Comparison of ENCODE assay signal across 8 cellular contexts in the genomic region with DNA sequence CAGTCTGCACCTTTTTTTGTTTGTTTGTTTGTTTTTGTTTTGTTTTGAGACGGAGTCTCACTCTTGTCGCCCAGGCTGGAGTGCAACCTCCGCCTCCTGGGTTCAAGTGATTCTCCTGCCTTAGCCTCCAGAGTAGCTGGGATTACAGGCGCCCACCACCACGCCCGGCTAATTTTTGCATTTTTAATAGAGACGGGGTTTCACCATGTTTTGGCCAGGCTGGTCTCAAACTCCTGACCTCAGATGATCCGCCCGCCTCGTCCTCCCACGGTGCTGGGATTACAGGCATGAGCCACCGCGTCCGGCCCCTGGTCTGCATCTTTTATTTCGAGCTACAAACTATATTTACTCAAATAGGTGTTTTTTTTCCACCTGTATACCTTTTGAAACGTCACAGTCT. TPM values are rescaled to one million over a fixed set of nuclear protein-coding genes. Genes with fewer than 3 reads are reported as not detected.
DNase-seq lines count a peak whose midpoint lies in the region; FAIRE-seq and TF ChIP-seq lines count a peak whose summit lies in the region.
"Not testable (repeated sequence)": the region's sequence is repeated elsewhere in the genome, so short reads cannot be mapped to it uniquely, and the experiment has no call there.

No MANE protein-coding gene starts in this region.

- DNase-seq in HT1080 (ENCODE audit: low read depth): peak; percentile 6
- peak; percentile 7 for DNase-seq in activated naive CD8-positive, alpha-beta T cell treated with anti-CD3 and anti-CD28 coated beads for 36 hours
- not testable (repeated sequence) for DNase-seq in endothelial cell of umbilical vein (ENCODE audit: low read depth, low spot score); kidney epithelial cell (ENCODE audit: low read depth); osteoblast (ENCODE audit: insufficient read length, low spot score, missing footprints); suprapubic skin (ENCODE audit: low spot score in 2 of 2)

- H3K9me3 ChIP-seq in SU-DHL-6 (ENCODE audit: insufficient read depth, low read length); endothelial cell of umbilical vein (replicated peaks; ENCODE audit: control insufficient read depth, insufficient read depth, low read length); osteoblast (ENCODE audit: low read depth, low read length); suprapubic skin: not testable (repeated sequence)

- not testable (repeated sequence) for TF ChIP-seq POLR2A in endothelial cell of umbilical vein (IDR thresholded peaks at IDR 0.05; ENCODE audit: low read depth, low read length); suprapubic skin (IDR thresholded peaks at IDR 0.05)

- POLR2A ChIA-PET in endothelial cell of umbilical vein (lab: Charles Lee): not testable (repeated sequence)

- peak overlapping the region; percentile 71 for H3K4me3 ChIP-seq in SU-DHL-6 (ENCODE audit: insufficient read depth, low read length, poor library complexity, severe bottlenecking)
- H3K4me3 ChIP-seq in endothelial cell of umbilical vein (replicated peaks in 1 of 3; ENCODE audit: insufficient read depth in 1 of 3, low read depth in 1 of 3, low read length in 3 of 3): peak overlapping the region; percentile 82 to 100 (median 98)
- H3K4me3 ChIP-seq in kidney epithelial cell (ENCODE audit: low read depth, low read length): peak overlapping the region; percentile 81
- H3K4me3 ChIP-seq in osteoblast (ENCODE audit: insufficient read depth, low read length): peak overlapping the region; percentile 95
- H3K4me3 ChIP-seq in suprapubic skin: peak overlapping the region; percentile 87

- not testable (repeated sequence) for FAIRE-seq in endothelial cell of umbilical vein (lab: Jason Lieb, UNC)

- not testable (repeated sequence) for H4K20me1 ChIP-seq in SU-DHL-6 (ENCODE audit: low read depth, low read length); endothelial cell of umbilical vein (replicated peaks; ENCODE audit: control insufficient read depth, extremely low read depth, insufficient read depth, low read length)
- H4K20me1 ChIP-seq in osteoblast (ENCODE audit: insufficient read depth, low read length): peaks cover 15% of the 10 kb centered on the region

- H2AFZ ChIP-seq in SU-DHL-6 (ENCODE audit: low read depth, low read length, severe bottlenecking): not testable (repeated sequence)
- H2AFZ ChIP-seq in endothelial cell of umbilical vein (ENCODE audit: low read depth, low read length) (peak overlapping the region; percentile 90), osteoblast (ENCODE audit: low read length) (peak overlapping the region; percentile 99)

- H3K27me3 Mint-ChIP-seq in activated naive CD8-positive, alpha-beta T cell treated with anti-CD3 and anti-CD28 coated beads for 36 hours: not testable (repeated sequence)

- 2% methylated on average over 16 of the region's 16 CpGs for WGBS in suprapubic skin

- H3K9ac ChIP-seq in SU-DHL-6 (ENCODE audit: low read length): peak overlapping the region; percentile 91
- peak overlapping the region; percentile 97 for H3K9ac ChIP-seq in endothelial cell of umbilical vein (replicated peaks; ENCODE audit: extremely low read depth, insufficient read depth, low read length)

- H3K4me3 Mint-ChIP-seq in activated naive CD8-positive, alpha-beta T cell treated with anti-CD3 and anti-CD28 coated beads for 36 hours: peak overlapping the region; percentile 97

- H3K4me2 ChIP-seq in SU-DHL-6 (ENCODE audit: low read depth, low read length, poor library complexity, severe bottlenecking) (peak overlapping the region; percentile 93), endothelial cell of umbilical vein (ENCODE audit: insufficient read depth, low read length) (peak overlapping the region; percentile 95), osteoblast (ENCODE audit: insufficient read depth, low read length) (peak overlapping the region; percentile 96)

- peaks cover 11% of the 10 kb centered on the region for H3K36me3 ChIP-seq in SU-DHL-6 (ENCODE audit: low read length)
- H3K36me3 ChIP-seq in endothelial cell of umbilical vein (ENCODE audit: control insufficient read depth in 2 of 2, extremely low read depth in 1 of 2, insufficient read depth in 2 of 2, low read length in 2 of 2); kidney epithelial cell (ENCODE audit: control insufficient read depth, insufficient read depth, low read length): not testable (repeated sequence)
- H3K36me3 ChIP-seq in osteoblast (ENCODE audit: insufficient read depth, low read length): peaks cover 31% of the 10 kb centered on the region
- H3K36me3 ChIP-seq in suprapubic skin: peaks cover 30% of the 10 kb centered on the region

- TF ChIP-seq EP300 in suprapubic skin (IDR thresholded peaks at IDR 0.05): not testable (repeated sequence)

- BruUV-seq in endothelial cell of umbilical vein (replicated peaks; lab: Mats Ljungman, UMichigan): not testable (repeated sequence)

- peaks cover 36% of the 10 kb centered on the region for H3F3A ChIP-seq in SU-DHL-6 (ENCODE audit: insufficient read depth)

- intact Hi-C loops in endothelial cell of umbilical vein (cut with micrococcal nuclease): not testable (repeated sequence)

- H3K36me3 Mint-ChIP-seq in activated naive CD8-positive, alpha-beta T cell treated with anti-CD3 and anti-CD28 coated beads for 36 hours: peaks cover 22% of the 10 kb centered on the region

- not testable (repeated sequence) for H3K9me2 ChIP-seq in SU-DHL-6 (replicated peaks; ENCODE audit: insufficient read depth, low read length)

- dilution Hi-C loops in endothelial cell of umbilical vein (cut with MboI; ENCODE audit: extremely low pct_ligation_motif_present, low sequenced_read_pairs): not testable (repeated sequence)

- CTCF ChIA-PET in endothelial cell of umbilical vein (lab: Charles Lee): interaction anchor here (1.6 to 1.8 kb wide), 2 partner anchors 277 to 327 kb away, joined by 4 to 11 read pairs; a partner anchor contains a TSS

- H3K4me1 ChIP-seq in endothelial cell of umbilical vein (ENCODE audit: control insufficient read depth, extremely low read depth, insufficient read depth, low read length): peaks cover 15% of the 10 kb centered on the region
- H3K4me1 ChIP-seq in osteoblast (ENCODE audit: insufficient read depth, low read length): peaks cover 21% of the 10 kb centered on the region
- H3K4me1 ChIP-seq in suprapubic skin: peaks cover 31% of the 10 kb centered on the region

- H3K79me2 ChIP-seq in SU-DHL-6 (ENCODE audit: insufficient read depth, low read length) (peaks cover 84% of the 10 kb centered on the region), endothelial cell of umbilical vein (ENCODE audit: control insufficient read depth, insufficient read depth, low read length) (peaks cover 49% of the 10 kb centered on the region), osteoblast (ENCODE audit: insufficient read depth, low read length) (peaks cover 68% of the 10 kb centered on the region)

- not testable (repeated sequence) for H3K9me3 Mint-ChIP-seq in activated naive CD8-positive, alpha-beta T cell treated with anti-CD3 and anti-CD28 coated beads for 36 hours

- not testable (repeated sequence) for TF ChIP-seq CTCF in C4-2B (conservative IDR thresholded peaks at IDR 0.05); SU-DHL-6 (IDR thresholded peaks at IDR 0.05; ENCODE audit: insufficient read depth, low read length, poor library complexity, severe bottlenecking); endothelial cell of umbilical vein (IDR thresholded peaks at IDR 0.05; ENCODE audit: extremely low read depth in 1 of 2, insufficient read depth in 1 of 2, low read depth in 1 of 2, low read length in 2 of 2); kidney epithelial cell (IDR thresholded peaks at IDR 0.05; ENCODE audit: insufficient read depth, low read length, poor library complexity, severe bottlenecking); osteoblast (IDR thresholded peaks at IDR 0.05; ENCODE audit: extremely low read depth, low read depth, low read length); suprapubic skin (IDR thresholded peaks at IDR 0.05)

- H3K4me1 Mint-ChIP-seq in activated naive CD8-positive, alpha-beta T cell treated with anti-CD3 and anti-CD28 coated beads for 36 hours: peaks cover 23% of the 10 kb centered on the region

- peak overlapping the region; percentile 93 for H3K27ac Mint-ChIP-seq in activated naive CD8-positive, alpha-beta T cell treated with anti-CD3 and anti-CD28 coated beads for 36 hours

- H3K27me3 ChIP-seq in SU-DHL-6 (ENCODE audit: low read length); endothelial cell of umbilical vein (ENCODE audit: control insufficient read depth in 2 of 2, insufficient read depth in 2 of 2, low read length in 2 of 2); kidney epithelial cell (ENCODE audit: control insufficient read depth, insufficient read depth, low read length); osteoblast (ENCODE audit: insufficient read depth, low read length); suprapubic skin: not testable (repeated sequence)

- H3K9me1 ChIP-seq in endothelial cell of umbilical vein (replicated peaks; ENCODE audit: control insufficient read depth, extremely low read depth, insufficient read depth, low read length): not testable (repeated sequence)

- H3K27ac ChIP-seq in C4-2B: peak overlapping the region; percentile 90
- H3K27ac ChIP-seq in SU-DHL-6 (ENCODE audit: low read depth, low read length): peak overlapping the region; percentile 93
- not testable (repeated sequence) for H3K27ac ChIP-seq in endothelial cell of umbilical vein (ENCODE audit: insufficient read depth, low read depth, low read length); suprapubic skin
- H3K27ac ChIP-seq in osteoblast (ENCODE audit: low read depth, low read length): peak overlapping the region; percentile 98

RNA-seq across cellular contexts. Expression of a gene that starts 0.7 kb away (rescaled TPM):
- 17.9 and 19.8 TPM in 2 replicates for total RNA-seq in HT1080 (2014; rRNA removed; shearing (Covaris generic))
- 22.8 and 23.8 TPM in 2 replicates for polyA plus RNA-seq in HT1080 (2015; cell fraction: cytosol; rRNA removed)
- polyA plus RNA-seq in HT1080 (2015; cell fraction: nucleus; rRNA removed): 26.7 and 33.3 TPM in 2 replicates
- total RNA-seq in activated naive CD8-positive, alpha-beta T cell treated with anti-CD3 and anti-CD28 coated beads for 36 hours: 10 to 100 TPM; 27.7 to 28.8 TPM
- total RNA-seq in endothelial cell of umbilical vein (18.4 and 21.9 TPM in 2 replicates), kidney epithelial cell (25.9 and 26.0 TPM in 2 replicates), osteoblast (26.8 and 30.6 TPM in 2 replicates), suprapubic skin (10 to 100 TPM; 13.0 to 21.1 (median 15.0) TPM)
- 9.5 and 10.1 TPM in 2 replicates for polyA plus RNA-seq in endothelial cell of umbilical vein
- 10.6 and 10.9 TPM in 2 replicates for polyA plus RNA-seq in endothelial cell of umbilical vein (2011; cell fraction: cytosol; rRNA removed)
- polyA plus RNA-seq in endothelial cell of umbilical vein (2011; cell fraction: nucleus; rRNA removed): 28.1 and 32.5 TPM in 2 replicates
- polyA plus RNA-seq in endothelial cell of umbilical vein (2012): 14.8 and 16.5 TPM in 2 replicates
- polyA minus RNA-seq in endothelial cell of umbilical vein: 24.4 and 27.9 TPM in 2 replicates
- 11.9 TPM for polyA minus RNA-seq in endothelial cell of umbilical vein (2011; cell fraction: cytosol; rRNA and poly(A)+ RNA removed)
- polyA minus RNA-seq in endothelial cell of umbilical vein (2011; cell fraction: nucleus; rRNA and poly(A)+ RNA removed): 28.0 and 28.5 TPM in 2 replicates

RNA-seq across cellular contexts. Expression of a gene that starts 1.0 kb away (rescaled TPM):
- total RNA-seq in HT1080 (2014; rRNA removed; shearing (Covaris generic)): 56.3 and 56.6 TPM in 2 replicates
- 42.2 and 48.8 TPM in 2 replicates for polyA plus RNA-seq in HT1080 (2015; cell fraction: cytosol; rRNA removed)
- 28.9 and 31.7 TPM in 2 replicates for polyA plus RNA-seq in HT1080 (2015; cell fraction: nucleus; rRNA removed)
- total RNA-seq in activated naive CD8-positive, alpha-beta T cell treated with anti-CD3 and anti-CD28 coated beads for 36 hours: 100 to 1,000 TPM; 114 to 123 TPM
- total RNA-seq in endothelial cell of umbilical vein (30.1 and 37.0 TPM in 2 replicates), kidney epithelial cell (19.5 and 25.9 TPM in 2 replicates), osteoblast (13.6 and 19.9 TPM in 2 replicates), suprapubic skin (10 to 100 TPM; 14.0 to 43.6 (median 19.4) TPM)
- 6.6 and 13.2 TPM in 2 replicates for polyA plus RNA-seq in endothelial cell of umbilical vein
- polyA plus RNA-seq in endothelial cell of umbilical vein (2011; cell fraction: cytosol; rRNA removed): 22.1 and 25.5 TPM in 2 replicates
- 9.4 and 17.6 TPM in 2 replicates for polyA plus RNA-seq in endothelial cell of umbilical vein (2011; cell fraction: nucleus; rRNA removed)
- 47.9 and 80.3 TPM in 2 replicates for polyA plus RNA-seq in endothelial cell of umbilical vein (2012)
- 4.9 and 6.1 TPM in 2 replicates for polyA minus RNA-seq in endothelial cell of umbilical vein
- 8.3 TPM for polyA minus RNA-seq in endothelial cell of umbilical vein (2011; cell fraction: cytosol; rRNA and poly(A)+ RNA removed)
- polyA minus RNA-seq in endothelial cell of umbilical vein (2011; cell fraction: nucleus; rRNA and poly(A)+ RNA removed): 2.3 and 7.0 TPM in 2 replicates

RNA-seq across cellular contexts. Expression of a gene that starts 1.0 kb away (rescaled TPM):
- total RNA-seq in HT1080 (2014; rRNA removed; shearing (Covaris generic)): 144 and 189 TPM in 2 replicates
- polyA plus RNA-seq in HT1080 (2015; cell fraction: cytosol; rRNA removed): 145 and 148 TPM in 2 replicates
- polyA plus RNA-seq in HT1080 (2015; cell fraction: nucleus; rRNA removed): 101 and 104 TPM in 2 replicates
- 10 to 100 TPM; 94.1 to 99.3 TPM for total RNA-seq in activated naive CD8-positive, alpha-beta T cell treated with anti-CD3 and anti-CD28 coated beads for 36 hours
- total RNA-seq in endothelial cell of umbilical vein (67.6 and 67.8 TPM in 2 replicates), kidney epithelial cell (66.9 and 67.2 TPM in 2 replicates), osteoblast (84.7 and 85.2 TPM in 2 replicates), suprapubic skin (10 to 100 TPM; 31.4 to 42.0 (median 39.2) TPM)
- polyA plus RNA-seq in endothelial cell of umbilical vein: 84.8 and 94.2 TPM in 2 replicates
- polyA plus RNA-seq in endothelial cell of umbilical vein (2011; cell fraction: cytosol; rRNA removed): 135 and 140 TPM in 2 replicates
- polyA plus RNA-seq in endothelial cell of umbilical vein (2011; cell fraction: nucleus; rRNA removed): 76.7 and 81.3 TPM in 2 replicates
- 77.7 and 111 TPM in 2 replicates for polyA plus RNA-seq in endothelial cell of umbilical vein (2012)
- polyA minus RNA-seq in endothelial cell of umbilical vein: 60.7 and 62.0 TPM in 2 replicates
- 60.0 TPM for polyA minus RNA-seq in endothelial cell of umbilical vein (2011; cell fraction: cytosol; rRNA and poly(A)+ RNA removed)
- polyA minus RNA-seq in endothelial cell of umbilical vein (2011; cell fraction: nucleus; rRNA and poly(A)+ RNA removed): 35.7 and 59.9 TPM in 2 replicates

RNA-seq across cellular contexts. Expression of a gene that starts 37.7 kb away (rescaled TPM):
- total RNA-seq in HT1080 (2014; rRNA removed; shearing (Covaris generic)): 1.7 and 2.1 TPM in 2 replicates
- polyA plus RNA-seq in HT1080 (2015; cell fraction: cytosol; rRNA removed): 2.9 and 3.4 TPM in 2 replicates
- polyA plus RNA-seq in HT1080 (2015; cell fraction: nucleus; rRNA removed): 4.1 and 4.4 TPM in 2 replicates
- total RNA-seq in activated naive CD8-positive, alpha-beta T cell treated with anti-CD3 and anti-CD28 coated beads for 36 hours: 10 to 100 TPM; 10.8 to 13.3 TPM
- total RNA-seq in endothelial cell of umbilical vein (5.3 and 6.2 TPM in 2 replicates), kidney epithelial cell (7.5 and 9.4 TPM in 2 replicates), osteoblast (6.5 and 8.7 TPM in 2 replicates), suprapubic skin (10 to 100 TPM in 1 of 4 donors, 1 to 10 TPM in 3; 5.5 to 17.7 (median 6.6) TPM)
- polyA plus RNA-seq in endothelial cell of umbilical vein: 1.1 and 1.5 TPM in 2 replicates
- polyA plus RNA-seq in endothelial cell of umbilical vein (2011; cell fraction: cytosol; rRNA removed): 1.4 and 1.6 TPM in 2 replicates
- 6.6 and 7.8 TPM in 2 replicates for polyA plus RNA-seq in endothelial cell of umbilical vein (2011; cell fraction: nucleus; rRNA removed)
- 4.7 TPM in 2 replicates for polyA plus RNA-seq in endothelial cell of umbilical vein (2012)
- polyA minus RNA-seq in endothelial cell of umbilical vein: 2.0 and 2.9 TPM in 2 replicates
- polyA minus RNA-seq in endothelial cell of umbilical vein (2011; cell fraction: cytosol; rRNA and poly(A)+ RNA removed): 4.3 TPM
- 2.8 and 4.1 TPM in 2 replicates for polyA minus RNA-seq in endothelial cell of umbilical vein (2011; cell fraction: nucleus; rRNA and poly(A)+ RNA removed)

RNA-seq across cellular contexts. Expression of a gene that starts 44.6 kb away (rescaled TPM):
- 0.17 and 0.23 TPM in 2 replicates for total RNA-seq in HT1080 (2014; rRNA removed; shearing (Covaris generic))
- 0.05 TPM in 1 of 2 replicates, not detected in the other for polyA plus RNA-seq in HT1080 (2015; cell fraction: cytosol; rRNA removed)
- 0.42 TPM in 1 of 2 replicates, not detected in the other for polyA plus RNA-seq in HT1080 (2015; cell fraction: nucleus; rRNA removed)
- total RNA-seq in activated naive CD8-positive, alpha-beta T cell treated with anti-CD3 and anti-CD28 coated beads for 36 hours: under 1 TPM; 0.31 to 0.78 TPM
- total RNA-seq in endothelial cell of umbilical vein (6.7 and 7.1 TPM in 2 replicates), kidney epithelial cell (27.6 and 28.6 TPM in 2 replicates), osteoblast (7.7 and 9.4 TPM in 2 replicates), suprapubic skin (10 to 100 TPM; 22.5 to 29.4 (median 26.0) TPM)
- polyA plus RNA-seq in endothelial cell of umbilical vein: 5.3 and 5.7 TPM in 2 replicates
- polyA plus RNA-seq in endothelial cell of umbilical vein (2011; cell fraction: cytosol; rRNA removed): 3.2 and 3.6 TPM in 2 replicates
- 1.8 and 2.2 TPM in 2 replicates for polyA plus RNA-seq in endothelial cell of umbilical vein (2011; cell fraction: nucleus; rRNA removed)
- polyA plus RNA-seq in endothelial cell of umbilical vein (2012): 1.4 and 2.1 TPM in 2 replicates
- 16.1 and 20.0 TPM in 2 replicates for polyA minus RNA-seq in endothelial cell of umbilical vein
- 13.5 TPM for polyA minus RNA-seq in endothelial cell of umbilical vein (2011; cell fraction: cytosol; rRNA and poly(A)+ RNA removed)
- polyA minus RNA-seq in endothelial cell of umbilical vein (2011; cell fraction: nucleus; rRNA and poly(A)+ RNA removed): 3.7 and 3.8 TPM in 2 replicates
